Comparison of ENCODE assay signal across 21 cellular contexts in genomic region chr20:45163071-45163803, GRCh38. TPM values are rescaled to one million over a fixed set of nuclear protein-coding genes. Genes with fewer than 3 reads are reported as not detected.
"Had no signal": no experiment of that assay in that cellular context is flagged by ENCODE, and none has a peak within 500 bp of the region (broad histone marks: within the 10 kb centered on the region; RNA-seq: fewer than 3 reads in every experiment).

No MANE protein-coding gene starts in this region.

- H3K27ac ChIP-seq: HL-60, RWPE1 had no signal

- H3K9ac ChIP-seq: SK-N-SH had no signal

- H3K9me3 ChIP-seq: SK-N-SH had no signal

- DNase-seq: Karpas-422, KG1, MM.1S, NCI-H1092 treated with DMSO at 0.1 percent for 48 hours, NCI-H1436, NCI-H187, NCI-H2029, NCI-H2081 treated with DMSO at 0.1 percent for 48 hours, NCI-H2171, NCI-H226, NCI-H446, NCI-H510A, NCI-H524 treated with DMSO at 0.1 percent for 48 hours, NCI-H69, NCI-H774, SHP77, SK-N-SH had no signal

RNA-seq across cellular contexts. Expression of gene PI3, which starts 11.5 kb away (rescaled TPM):
- total RNA-seq: M059J had no signal

RNA-seq across cellular contexts. Expression of gene WFDC12, which starts 39.0 kb away (rescaled TPM):
- total RNA-seq: M059J, SK-MEL-5 had no signal

RNA-seq across cellular contexts. Expression of gene SEMG1, which starts 43.6 kb away (rescaled TPM):
- total RNA-seq: M059J, SK-MEL-5 had no signal

RNA-seq across cellular contexts. Expression of gene WFDC5, which starts 48.3 kb away (rescaled TPM):
- total RNA-seq: M059J, SK-MEL-5 had no signal

RNA-seq across cellular contexts. Expression of gene SEMG2, which starts 57.9 kb away (rescaled TPM):
- total RNA-seq: M059J, SK-MEL-5 had no signal
